ENCODE assay signal across 2 cellular contexts in the genomic region with DNA sequence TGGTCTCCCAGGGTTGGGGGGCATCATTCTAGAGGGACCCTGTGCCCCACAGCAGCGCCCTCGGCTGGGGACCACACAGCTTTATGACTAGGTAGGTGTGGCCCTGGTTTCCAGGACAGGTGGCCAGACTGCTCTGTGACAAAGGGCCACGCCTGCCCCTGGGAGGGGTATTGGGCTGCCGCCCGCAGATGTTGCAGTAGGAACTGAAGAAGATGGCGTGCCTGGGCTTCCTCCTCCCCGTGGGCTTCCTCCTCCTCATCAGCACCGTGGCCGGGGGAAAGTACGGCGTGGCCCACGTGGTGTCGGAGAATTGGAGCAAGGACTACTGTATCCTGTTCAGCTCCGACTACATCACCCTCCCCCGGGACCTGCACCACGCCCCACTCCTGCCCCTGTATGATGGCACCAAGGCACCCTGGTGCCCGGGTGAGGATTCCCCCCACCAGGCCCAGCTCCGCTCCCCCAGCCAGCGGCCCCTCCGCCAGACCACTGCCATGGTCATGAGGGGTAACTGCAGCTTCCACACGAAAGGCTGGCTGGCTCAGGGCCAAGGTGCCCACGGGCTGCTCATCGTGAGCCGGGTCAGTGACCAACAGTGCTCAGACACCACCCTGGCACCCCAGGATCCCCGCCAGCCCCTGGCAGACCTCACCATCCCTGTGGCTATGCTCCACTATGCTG.
TF ChIP-seq lines count a peak whose summit lies in the region.

A gene with protein sequence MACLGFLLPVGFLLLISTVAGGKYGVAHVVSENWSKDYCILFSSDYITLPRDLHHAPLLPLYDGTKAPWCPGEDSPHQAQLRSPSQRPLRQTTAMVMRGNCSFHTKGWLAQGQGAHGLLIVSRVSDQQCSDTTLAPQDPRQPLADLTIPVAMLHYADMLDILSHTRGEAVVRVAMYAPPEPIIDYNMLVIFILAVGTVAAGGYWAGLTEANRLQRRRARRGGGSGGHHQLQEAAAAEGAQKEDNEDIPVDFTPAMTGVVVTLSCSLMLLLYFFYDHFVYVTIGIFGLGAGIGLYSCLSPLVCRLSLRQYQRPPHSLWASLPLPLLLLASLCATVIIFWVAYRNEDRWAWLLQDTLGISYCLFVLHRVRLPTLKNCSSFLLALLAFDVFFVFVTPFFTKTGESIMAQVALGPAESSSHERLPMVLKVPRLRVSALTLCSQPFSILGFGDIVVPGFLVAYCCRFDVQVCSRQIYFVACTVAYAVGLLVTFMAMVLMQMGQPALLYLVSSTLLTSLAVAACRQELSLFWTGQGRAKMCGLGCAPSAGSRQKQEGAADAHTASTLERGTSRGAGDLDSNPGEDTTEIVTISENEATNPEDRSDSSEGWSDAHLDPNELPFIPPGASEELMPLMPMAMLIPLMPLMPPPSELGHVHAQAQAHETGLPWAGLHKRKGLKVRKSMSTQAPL (plus strand): TSS at position 187 of the 681 bp plus-strand sequence. CDS start 26 bp downstream, at position 213.

TF ChIP-seq in SK-N-SH, 30 proteins besides CTCF, POLR2A, EP300 and RAD21 (continued from another document):
- TF ChIP-seq, protein P1, sequence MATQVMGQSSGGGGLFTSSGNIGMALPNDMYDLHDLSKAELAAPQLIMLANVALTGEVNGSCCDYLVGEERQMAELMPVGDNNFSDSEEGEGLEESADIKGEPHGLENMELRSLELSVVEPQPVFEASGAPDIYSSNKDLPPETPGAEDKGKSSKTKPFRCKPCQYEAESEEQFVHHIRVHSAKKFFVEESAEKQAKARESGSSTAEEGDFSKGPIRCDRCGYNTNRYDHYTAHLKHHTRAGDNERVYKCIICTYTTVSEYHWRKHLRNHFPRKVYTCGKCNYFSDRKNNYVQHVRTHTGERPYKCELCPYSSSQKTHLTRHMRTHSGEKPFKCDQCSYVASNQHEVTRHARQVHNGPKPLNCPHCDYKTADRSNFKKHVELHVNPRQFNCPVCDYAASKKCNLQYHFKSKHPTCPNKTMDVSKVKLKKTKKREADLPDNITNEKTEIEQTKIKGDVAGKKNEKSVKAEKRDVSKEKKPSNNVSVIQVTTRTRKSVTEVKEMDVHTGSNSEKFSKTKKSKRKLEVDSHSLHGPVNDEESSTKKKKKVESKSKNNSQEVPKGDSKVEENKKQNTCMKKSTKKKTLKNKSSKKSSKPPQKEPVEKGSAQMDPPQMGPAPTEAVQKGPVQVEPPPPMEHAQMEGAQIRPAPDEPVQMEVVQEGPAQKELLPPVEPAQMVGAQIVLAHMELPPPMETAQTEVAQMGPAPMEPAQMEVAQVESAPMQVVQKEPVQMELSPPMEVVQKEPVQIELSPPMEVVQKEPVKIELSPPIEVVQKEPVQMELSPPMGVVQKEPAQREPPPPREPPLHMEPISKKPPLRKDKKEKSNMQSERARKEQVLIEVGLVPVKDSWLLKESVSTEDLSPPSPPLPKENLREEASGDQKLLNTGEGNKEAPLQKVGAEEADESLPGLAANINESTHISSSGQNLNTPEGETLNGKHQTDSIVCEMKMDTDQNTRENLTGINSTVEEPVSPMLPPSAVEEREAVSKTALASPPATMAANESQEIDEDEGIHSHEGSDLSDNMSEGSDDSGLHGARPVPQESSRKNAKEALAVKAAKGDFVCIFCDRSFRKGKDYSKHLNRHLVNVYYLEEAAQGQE (IDR thresholded peaks at IDR 0.05; ENCODE audit: low read depth, low read length): no peak
- TF ChIP-seq GATA2 (CRISPR knock-in tag; IDR thresholded peaks at IDR 0.05) (no peak), FOXM1 (IDR thresholded peaks at IDR 0.05; ENCODE audit: low read depth) (no peak), JUND (IDR thresholded peaks at IDR 0.05) (no peak), ELF1 (IDR thresholded peaks at IDR 0.05) (no peak), FOXJ3 (CRISPR knock-in tag; IDR thresholded peaks at IDR 0.05) (no peak), YY1 (IDR thresholded peaks at IDR 0.05; ENCODE audit: low read depth) (no peak), MXI1 (IDR thresholded peaks at IDR 0.05; ENCODE audit: low read depth, low read length) (no peak), POLR2AphosphoS5 (IDR thresholded peaks at IDR 0.05; ENCODE audit: low read depth, low read length) (no peak), RXRA (IDR thresholded peaks at IDR 0.05; ENCODE audit: borderline replicate concordance, low read depth) (no peak), TEAD4 (IDR thresholded peaks at IDR 0.05; ENCODE audit: borderline replicate concordance, insufficient read depth) (no peak)
- TF ChIP-seq, protein P2, sequence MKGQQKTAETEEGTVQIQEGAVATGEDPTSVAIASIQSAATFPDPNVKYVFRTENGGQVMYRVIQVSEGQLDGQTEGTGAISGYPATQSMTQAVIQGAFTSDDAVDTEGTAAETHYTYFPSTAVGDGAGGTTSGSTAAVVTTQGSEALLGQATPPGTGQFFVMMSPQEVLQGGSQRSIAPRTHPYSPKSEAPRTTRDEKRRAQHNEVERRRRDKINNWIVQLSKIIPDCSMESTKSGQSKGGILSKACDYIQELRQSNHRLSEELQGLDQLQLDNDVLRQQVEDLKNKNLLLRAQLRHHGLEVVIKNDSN (IDR thresholded peaks at IDR 0.05; ENCODE audit: borderline replicate concordance, low read depth): no peak
- TF ChIP-seq, protein P3, sequence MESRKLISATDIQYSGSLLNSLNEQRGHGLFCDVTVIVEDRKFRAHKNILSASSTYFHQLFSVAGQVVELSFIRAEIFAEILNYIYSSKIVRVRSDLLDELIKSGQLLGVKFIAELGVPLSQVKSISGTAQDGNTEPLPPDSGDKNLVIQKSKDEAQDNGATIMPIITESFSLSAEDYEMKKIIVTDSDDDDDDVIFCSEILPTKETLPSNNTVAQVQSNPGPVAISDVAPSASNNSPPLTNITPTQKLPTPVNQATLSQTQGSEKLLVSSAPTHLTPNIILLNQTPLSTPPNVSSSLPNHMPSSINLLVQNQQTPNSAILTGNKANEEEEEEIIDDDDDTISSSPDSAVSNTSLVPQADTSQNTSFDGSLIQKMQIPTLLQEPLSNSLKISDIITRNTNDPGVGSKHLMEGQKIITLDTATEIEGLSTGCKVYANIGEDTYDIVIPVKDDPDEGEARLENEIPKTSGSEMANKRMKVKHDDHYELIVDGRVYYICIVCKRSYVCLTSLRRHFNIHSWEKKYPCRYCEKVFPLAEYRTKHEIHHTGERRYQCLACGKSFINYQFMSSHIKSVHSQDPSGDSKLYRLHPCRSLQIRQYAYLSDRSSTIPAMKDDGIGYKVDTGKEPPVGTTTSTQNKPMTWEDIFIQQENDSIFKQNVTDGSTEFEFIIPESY (IDR thresholded peaks at IDR 0.05; ENCODE audit: borderline replicate concordance, low read depth): no peak
- TF ChIP-seq, protein P4, sequence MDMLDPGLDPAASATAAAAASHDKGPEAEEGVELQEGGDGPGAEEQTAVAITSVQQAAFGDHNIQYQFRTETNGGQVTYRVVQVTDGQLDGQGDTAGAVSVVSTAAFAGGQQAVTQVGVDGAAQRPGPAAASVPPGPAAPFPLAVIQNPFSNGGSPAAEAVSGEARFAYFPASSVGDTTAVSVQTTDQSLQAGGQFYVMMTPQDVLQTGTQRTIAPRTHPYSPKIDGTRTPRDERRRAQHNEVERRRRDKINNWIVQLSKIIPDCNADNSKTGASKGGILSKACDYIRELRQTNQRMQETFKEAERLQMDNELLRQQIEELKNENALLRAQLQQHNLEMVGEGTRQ (IDR thresholded peaks at IDR 0.05; ENCODE audit: borderline replicate concordance, low read depth, low read length): no peak
- TF ChIP-seq, protein P5, sequence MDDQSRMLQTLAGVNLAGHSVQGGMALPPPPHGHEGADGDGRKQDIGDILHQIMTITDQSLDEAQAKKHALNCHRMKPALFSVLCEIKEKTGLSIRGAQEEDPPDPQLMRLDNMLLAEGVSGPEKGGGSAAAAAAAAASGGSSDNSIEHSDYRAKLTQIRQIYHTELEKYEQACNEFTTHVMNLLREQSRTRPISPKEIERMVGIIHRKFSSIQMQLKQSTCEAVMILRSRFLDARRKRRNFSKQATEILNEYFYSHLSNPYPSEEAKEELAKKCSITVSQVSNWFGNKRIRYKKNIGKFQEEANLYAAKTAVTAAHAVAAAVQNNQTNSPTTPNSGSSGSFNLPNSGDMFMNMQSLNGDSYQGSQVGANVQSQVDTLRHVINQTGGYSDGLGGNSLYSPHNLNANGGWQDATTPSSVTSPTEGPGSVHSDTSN (IDR thresholded peaks at IDR 0.05): no peak
- TF ChIP-seq, protein P6, sequence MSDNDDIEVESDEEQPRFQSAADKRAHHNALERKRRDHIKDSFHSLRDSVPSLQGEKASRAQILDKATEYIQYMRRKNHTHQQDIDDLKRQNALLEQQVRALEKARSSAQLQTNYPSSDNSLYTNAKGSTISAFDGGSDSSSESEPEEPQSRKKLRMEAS (IDR thresholded peaks at IDR 0.05; ENCODE audit: low read depth): no peak

TF ChIP-seq in SK-N-SH treated with all-trans-retinoic acid at 6 μM for 48 hours, 23 proteins besides CTCF, POLR2A, EP300 and RAD21 (continued from another document):
- TF ChIP-seq ZNF8 (CRISPR knock-in tag; IDR thresholded peaks at IDR 0.05): no peak
- TF ChIP-seq ZNF70 (CRISPR knock-in tag; IDR thresholded peaks at IDR 0.05): no peak
